1 cellular context compared by ENCODE assay signal in the genomic region with DNA sequence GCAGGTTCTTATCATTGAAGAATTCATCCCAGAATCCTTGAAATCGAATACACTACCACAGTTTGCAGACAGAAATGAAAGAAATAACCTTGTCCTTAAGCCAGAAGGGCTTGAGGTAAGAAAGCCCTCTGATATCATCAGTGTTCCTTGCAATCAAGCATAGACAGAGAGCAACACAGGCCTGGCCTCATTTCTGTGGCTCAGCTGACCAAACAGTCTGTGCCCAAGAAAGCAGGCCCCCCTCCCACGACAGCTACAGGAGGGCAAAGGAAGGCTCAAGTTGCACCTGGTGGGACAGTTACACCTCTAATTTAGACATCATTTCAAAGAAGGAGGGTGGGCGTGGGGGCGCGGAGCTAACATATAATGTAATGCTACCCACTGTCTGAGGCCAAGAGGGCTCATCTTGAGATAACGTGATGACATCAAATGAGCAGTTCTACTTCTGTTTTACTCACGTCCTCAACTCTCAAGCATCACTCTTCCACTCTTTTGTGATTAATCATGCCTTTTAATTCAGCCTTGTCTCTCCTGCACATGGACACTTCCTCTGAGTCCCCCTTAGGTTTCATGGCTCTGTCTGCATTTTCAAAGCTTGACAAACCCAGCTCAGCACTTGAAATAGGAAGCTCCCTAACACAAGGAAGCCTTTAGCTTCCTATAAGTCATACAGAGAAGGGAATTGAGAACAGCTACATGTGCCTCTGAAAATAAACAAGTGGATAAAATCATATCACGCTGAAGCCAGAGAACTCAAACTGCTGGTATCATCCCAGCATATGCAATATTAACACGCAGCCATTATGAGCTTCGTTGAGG.
TF ChIP-seq lines count a peak whose summit lies in the region.

No MANE protein-coding gene starts in this region.

TF ChIP-seq in HepG2, 621 proteins besides CTCF, POLR2A, EP300 and RAD21:
- TF ChIP-seq CC2D1A (CRISPR knock-in tag; IDR thresholded peaks at IDR 0.05): no peak
- TF ChIP-seq PBX3 (CRISPR knock-in tag; IDR thresholded peaks at IDR 0.05; ENCODE audit: borderline replicate concordance): no peak
- no peak for TF ChIP-seq ZFP37 (CRISPR knock-in tag; IDR thresholded peaks at IDR 0.05; ENCODE audit: borderline replicate concordance)
- no peak for TF ChIP-seq ZNF878 (CRISPR knock-in tag; IDR thresholded peaks at IDR 0.05)
- TF ChIP-seq, protein P1, sequence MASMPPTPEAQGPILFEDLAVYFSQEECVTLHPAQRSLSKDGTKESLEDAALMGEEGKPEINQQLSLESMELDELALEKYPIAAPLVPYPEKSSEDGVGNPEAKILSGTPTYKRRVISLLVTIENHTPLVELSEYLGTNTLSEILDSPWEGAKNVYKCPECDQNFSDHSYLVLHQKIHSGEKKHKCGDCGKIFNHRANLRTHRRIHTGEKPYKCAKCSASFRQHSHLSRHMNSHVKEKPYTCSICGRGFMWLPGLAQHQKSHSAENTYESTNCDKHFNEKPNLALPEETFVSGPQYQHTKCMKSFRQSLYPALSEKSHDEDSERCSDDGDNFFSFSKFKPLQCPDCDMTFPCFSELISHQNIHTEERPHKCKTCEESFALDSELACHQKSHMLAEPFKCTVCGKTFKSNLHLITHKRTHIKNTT (CRISPR knock-in tag; IDR thresholded peaks at IDR 0.05): no peak
- no peak for TF ChIP-seq PAX8 (CRISPR knock-in tag; IDR thresholded peaks at IDR 0.05; ENCODE audit: borderline replicate concordance)
- TF ChIP-seq ZNF598 (CRISPR knock-in tag; IDR thresholded peaks at IDR 0.05; ENCODE audit: borderline replicate concordance): no peak
